ENCODE assay signal across 16 cellular contexts in genomic region chr7:132475037-132475668, GRCh38.
"Had no signal": no experiment of that assay in that cellular context is flagged by ENCODE, and none has a peak within 500 bp of the region (broad histone marks: within the 10 kb centered on the region; RNA-seq: fewer than 3 reads in every experiment).

No MANE protein-coding gene starts in this region.

- H3K9me3 Mint-ChIP-seq: activated T-helper 2 cell treated with anti-CD3 and anti-CD28 coated beads, Interferon-gamma antibody, Interleukin-2, Interleukin-4, amounts not matched to agents 10 μg/mL and 5 μg/mL and 100 μg/mL, durations not matched to agents 14 hours and 24 hours and 36 hours; natural killer cell; stimulated activated naive CD8-positive, alpha-beta T cell treated with anti-CD3 and anti-CD28 coated beads, Interleukin-15, amount 100 ng/mL, for 72 hours; T-cell had no signal

- H3K27me3 ChIP-seq: body of pancreas, pancreas, testis had no signal

- H3K4me1 ChIP-seq: body of pancreas, left lung, pancreas had no signal

- H3K27ac Mint-ChIP-seq: activated T-helper 2 cell treated with anti-CD3 and anti-CD28 coated beads, Interferon-gamma antibody, Interleukin-2, Interleukin-4, amounts not matched to agents 10 μg/mL and 5 μg/mL and 100 μg/mL, durations not matched to agents 14 hours and 24 hours and 36 hours; natural killer cell; stimulated activated naive CD8-positive, alpha-beta T cell treated with anti-CD3 and anti-CD28 coated beads, Interleukin-15, amount 100 ng/mL, for 72 hours had no signal

- H3K36me3 Mint-ChIP-seq: natural killer cell, T-cell had no signal

- ATAC-seq: body of pancreas, esophagus mucosa, left lung, pancreas had no signal

- H3K4me3 ChIP-seq: body of pancreas, left lung, pancreas, testis had no signal

- H3K27ac ChIP-seq: body of pancreas, left lung, pancreas, testis, VCaP had no signal

- H3K36me3 ChIP-seq: left lung, pancreas had no signal

- H3K9me3 ChIP-seq: body of pancreas, left lung, pancreas, testis had no signal

- DNase-seq: activated T-cell treated with anti-CD3 and anti-CD28 coated beads for 4 hours; amniotic stem cell; body of pancreas; islet precursor cell; left lung; natural killer cell; pancreas; stimulated activated CD4-positive, alpha-beta T cell treated with anti-CD3 and anti-CD28 coated beads, Interleukin-15, amount 100 ng/mL, for 24 hours; stimulated activated CD4-positive, alpha-beta T cell treated with anti-CD3 and anti-CD28 coated beads, Interleukin-4, amount 100 ng/mL, for 4 hours; stimulated activated naive CD8-positive, alpha-beta T cell treated with anti-CD3 and anti-CD28 coated beads, Interleukin-15, amount 100 ng/mL, for 72 hours; testis had no signal

- H3K4me3 Mint-ChIP-seq: activated naive CD4-positive, alpha-beta T cell treated with anti-CD3 and anti-CD28 coated beads, Interleukin-2, amount 10 ng/mL, durations not matched to agents 7 days and 5 days; natural killer cell; stimulated activated naive CD8-positive, alpha-beta T cell treated with anti-CD3 and anti-CD28 coated beads, Interleukin-15, amount 100 ng/mL, for 72 hours had no signal
